Comparison of ENCODE assay signal across 8 cellular contexts in genomic region chr16:29811896-29812665, GRCh38. TPM values are rescaled to one million over a fixed set of nuclear protein-coding genes. Genes with fewer than 3 reads are reported as not detected.
DNase-seq lines count a peak whose midpoint lies in the region; ATAC-seq and TF ChIP-seq lines count a peak whose summit lies in the region.

TSS of gene PRRT2 (plus strand) at chr16:29812193. CDS start at chr16:29813055, 862 bp downstream.

- DNase-seq in COR-L47 (lab: John Stamatoyannopoulos, UW) (peak; percentile 75), NAMALWA (ENCODE audit: low spot score) (peak; percentile 35), WTC11 (ENCODE audit: low spot score) (peak; percentile 77), ecto neural progenitor cell (ENCODE audit: low spot score) (peak; percentile 88), mesenchymal stem cell (peak; percentile 74)

- peak within 1 kb of the TSS in 1 of 2 experiments; percentile 75 for H3K14ac ChIP-seq in mesenchymal stem cell (ENCODE audit: low read length in 2 of 2)

- peak within 1 kb of the TSS; percentile 35 for H2BK120ac ChIP-seq in mesenchymal stem cell (ENCODE audit: low read depth, low read length)

- H3K4me3 ChIP-seq in mesenchymal stem cell (ENCODE audit: insufficient read depth in 1 of 2, low read depth in 1 of 2, low read length in 2 of 2), result peak within 1 kb of the TSS; percentile 59 to 90
- peak within 1 kb of the TSS; percentile 70 to 82 (median 75) for H3K4me3 ChIP-seq in subcutaneous abdominal adipose tissue (ENCODE audit: low read depth in 1 of 5, low read length in 5 of 5)

- H2BK15ac ChIP-seq in mesenchymal stem cell (ENCODE audit: low read depth, poor library complexity, severe bottlenecking), result peak within 1 kb of the TSS; percentile 88

- no peak within 1 kb of the TSS for H2BK5ac ChIP-seq in mesenchymal stem cell (ENCODE audit: low read depth, low read length, poor library complexity, severe bottlenecking)

- ATAC-seq in WTC11, result peak; percentile 0
- no peak for ATAC-seq in HG03520 (IDR thresholded peaks at IDR 0.05; ENCODE audit: unreplicated experiment)
- no peak for ATAC-seq in HG02678 (IDR thresholded peaks at IDR 0.05; ENCODE audit: unreplicated experiment)

- H3K36me3 ChIP-seq in mesenchymal stem cell (ENCODE audit: control insufficient read depth in 1 of 2, insufficient read depth in 2 of 2, low read depth in 1 of 2, low read length in 2 of 2) (peaks cover 16 to 33% of the 10 kb centered on the region in 2 experiments), subcutaneous abdominal adipose tissue (ENCODE audit: control insufficient read depth in 5 of 5, insufficient read depth in 5 of 5, low read length in 5 of 5) (peaks cover 0 to 18% (median 15%) of the 10 kb centered on the region in 5 donors)

- H4K8ac ChIP-seq in mesenchymal stem cell (ENCODE audit: low read length), result peak within 1 kb of the TSS; percentile 72

- peak within 1 kb of the TSS; percentile 73 for H2AFZ ChIP-seq in mesenchymal stem cell (ENCODE audit: low read depth, low read length)

- peaks cover 10% of the 10 kb centered on the region for H3K79me1 ChIP-seq in mesenchymal stem cell (replicated peaks; ENCODE audit: low read length, poor library complexity, severe bottlenecking)

- TF ChIP-seq CTCF in WTC11 (IDR thresholded peaks at IDR 0.05), result no peak

- POLR2A ChIA-PET in WTC11 (lab: Charles Lee), result interaction anchor here (1.6 kb wide), 1 partner anchor 37 kb away, joined by 5 read pairs; no protein-coding TSS in a partner anchor

- H3K4me3 Mint-ChIP-seq in WTC11, result peak within 1 kb of the TSS; percentile 94

- H3K27me3 ChIP-seq in mesenchymal stem cell (ENCODE audit: control insufficient read depth in 1 of 2, insufficient read depth in 1 of 2, low read length in 2 of 2), result no peaks in the 10 kb centered on the region
- no peaks in the 10 kb centered on the region for H3K27me3 ChIP-seq in subcutaneous abdominal adipose tissue (ENCODE audit: control insufficient read depth in 5 of 5, insufficient read depth in 4 of 5, low read length in 5 of 5)

- H4K91ac ChIP-seq in mesenchymal stem cell (ENCODE audit: low read length), result peak within 1 kb of the TSS; percentile 76

- peak within 1 kb of the TSS in 1 of 2 experiments; percentile 46 for H3K23ac ChIP-seq in mesenchymal stem cell (ENCODE audit: low read length in 2 of 2)

- peak within 1 kb of the TSS; percentile 50 to 79 for H3K4ac ChIP-seq in mesenchymal stem cell (ENCODE audit: low read depth in 1 of 2, low read length in 2 of 2)

- H3K27ac Mint-ChIP-seq in WTC11, result peak within 1 kb of the TSS; percentile 95

- H3K27ac ChIP-seq in mesenchymal stem cell (ENCODE audit: low read length, poor library complexity, severe bottlenecking), result peak within 1 kb of the TSS; percentile 86
- peak within 1 kb of the TSS; percentile 57 for H3K27ac ChIP-seq in subcutaneous abdominal adipose tissue (ENCODE audit: low read depth, low read length)

- H3K9ac ChIP-seq in mesenchymal stem cell (ENCODE audit: low read length) (peak within 1 kb of the TSS; percentile 87), subcutaneous abdominal adipose tissue (ENCODE audit: low read length in 5 of 5) (peak within 1 kb of the TSS in 4 of 5 donors; percentile 16 to 56 (median 48))

- H2AK5ac ChIP-seq in mesenchymal stem cell (ENCODE audit: low read length, severe bottlenecking), result peak within 1 kb of the TSS; percentile 50

- 1% methylated on average over 45 of the region's 69 CpGs for WGBS in mesenchymal stem cell

- H3K4me1 ChIP-seq in mesenchymal stem cell (ENCODE audit: control insufficient read depth, insufficient read depth, low read depth, low read length), result peaks cover 64% of the 10 kb centered on the region
- H3K4me1 ChIP-seq in subcutaneous abdominal adipose tissue (ENCODE audit: control insufficient read depth in 5 of 5, insufficient read depth in 5 of 5, low read length in 5 of 5), result peaks cover 2 to 77% (median 65%) of the 10 kb centered on the region in 5 donors

- no peaks in the 10 kb centered on the region; the same call in 1 of the 2 replicates for H3K27me3 Mint-ChIP-seq in WTC11 (ENCODE audit: low read depth)

- peaks cover 53% of the 10 kb centered on the region for H3K4me1 Mint-ChIP-seq in WTC11

- no peaks in the 10 kb centered on the region for H3K9me3 ChIP-seq in mesenchymal stem cell (ENCODE audit: control insufficient read depth, low read length)
- H3K9me3 ChIP-seq in subcutaneous abdominal adipose tissue (ENCODE audit: control insufficient read depth in 5 of 5, low read length in 5 of 5), result no peaks in the 10 kb centered on the region

- peak within 1 kb of the TSS; percentile 40 to 95 for H3K18ac ChIP-seq in mesenchymal stem cell (ENCODE audit: low read depth in 1 of 2, low read length in 2 of 2)

- peaks cover 12% of the 10 kb centered on the region for H3K36me3 Mint-ChIP-seq in WTC11

- H2BK12ac ChIP-seq in mesenchymal stem cell (ENCODE audit: low read length in 2 of 2), result peak within 1 kb of the TSS; percentile 79 to 83

- no peaks in the 10 kb centered on the region for H3K9me3 Mint-ChIP-seq in WTC11

- CTCF ChIA-PET in WTC11 (lab: Charles Lee), result interaction anchor here (0.6 to 5.7 kb wide), 12 partner anchors 22 to 243 kb away, joined by 3 to 81 read pairs (median 8); partner anchors contain the start of genes ASPHD1, KIF22 and SEZ6L2

- H3K4me2 ChIP-seq in mesenchymal stem cell (ENCODE audit: low read length, poor library complexity, severe bottlenecking), result peak within 1 kb of the TSS; percentile 96

TF ChIP-seq in WTC11, 78 proteins besides CTCF, POLR2A, EP300 and RAD21 (continues in another document):
- TF ChIP-seq E2F5 (CRISPR knock-in tag; IDR thresholded peaks at IDR 0.05) (no peak), ZNF396 (CRISPR knock-in tag; IDR thresholded peaks at IDR 0.05; ENCODE audit: borderline replicate concordance) (no peak), ZBTB43 (CRISPR knock-in tag; IDR thresholded peaks at IDR 0.05) (0 out of 2 replicates have a peak, but pooled peaks have one; percentile 3), PRDM15 (CRISPR knock-in tag; IDR thresholded peaks at IDR 0.05) (peak; percentile 64), ATF2 (CRISPR knock-in tag; IDR thresholded peaks at IDR 0.05; ENCODE audit: borderline replicate concordance, low read depth) (no peak)

RNA-seq across cellular contexts. Expression of gene PRRT2, which starts in this region (rescaled TPM):
- 20.5 to 25.3 TPM (median 23.6 TPM) in 3 replicates for total RNA-seq in WTC11 (2021)
- 3.8 TPM for polyA plus RNA-seq in mesenchymal stem cell (2013, experiment 1 of 2)
- polyA plus RNA-seq in mesenchymal stem cell (2013, experiment 2 of 2), result 4.1 TPM

Comparison
In these comparisons a context has a peak if more than half of its experiments do, and no peak if none do; other contexts are left out.
1. DNase-seq: peak in every context shown above with its lines; median percentile 88 in ecto neural progenitor cell; 77 in WTC11; 75 in COR-L47; 74 in mesenchymal stem cell; 35 in NAMALWA.